21 cellular contexts compared by ENCODE assay signal in the genomic region with DNA sequence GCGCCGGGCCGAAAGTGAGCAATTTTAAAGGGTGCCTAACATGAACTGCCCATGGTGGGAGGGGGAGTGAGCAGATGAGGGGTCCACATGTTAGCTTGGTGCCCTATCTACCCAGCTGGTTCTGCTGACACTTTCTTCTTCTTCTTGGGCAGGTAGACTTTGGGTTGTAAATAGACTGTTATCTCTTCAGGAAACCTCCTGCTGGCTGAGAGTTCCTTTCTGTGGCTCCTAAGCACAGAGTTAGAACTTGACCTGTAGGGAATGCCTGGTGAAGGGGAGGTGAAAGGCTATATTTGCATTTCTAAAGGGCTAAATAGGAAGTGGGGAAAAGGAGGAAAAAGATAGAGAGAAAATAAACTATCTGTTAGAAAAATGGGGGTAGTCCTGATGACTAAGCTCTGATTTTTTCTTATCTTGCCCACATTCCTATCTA.
DNase-seq lines count a peak whose midpoint lies in the region; ATAC-seq and TF ChIP-seq lines count a peak whose summit lies in the region.
"Had no signal": no experiment of that assay in that cellular context is flagged by ENCODE, and none has a peak within 500 bp of the region (broad histone marks: within the 10 kb centered on the region; RNA-seq: fewer than 3 reads in every experiment).

No MANE protein-coding gene starts in this region.

- no peaks in the 10 kb centered on the region for H3K36me3 Mint-ChIP-seq in nephron progenitor cell (ENCODE audit: low read depth)
- H3K36me3 Mint-ChIP-seq in activated naive CD4-positive, alpha-beta T cell treated with anti-CD3 and anti-CD28 coated beads for 36 hours (ENCODE audit: low read depth), result no peaks in the 10 kb centered on the region
- H3K36me3 Mint-ChIP-seq: activated CD8-positive, alpha-beta memory T cell treated with anti-CD3 and anti-CD28 coated beads, Interleukin-2, amount 10 ng/mL, durations not matched to agents 7 days and 5 days; activated naive CD4-positive, alpha-beta T cell treated with anti-CD3 and anti-CD28 coated beads, Interleukin-2, amount 10 ng/mL, durations not matched to agents 7 days and 5 days; CD4-positive, CD25-positive, alpha-beta regulatory T cell; naive thymus-derived CD8-positive, alpha-beta T cell had no signal

- H3K4me3 Mint-ChIP-seq in nephron progenitor cell, result peak overlapping the region; percentile 28
- no peak overlapping the region for H3K4me3 Mint-ChIP-seq in activated naive CD4-positive, alpha-beta T cell treated with anti-CD3 and anti-CD28 coated beads for 36 hours
- H3K4me3 Mint-ChIP-seq: activated CD4-positive, alpha-beta T cell treated with anti-CD3 and anti-CD28 coated beads, Interleukin-2, amount 10 ng/mL, durations not matched to agents 7 days and 5 days; activated CD8-positive, alpha-beta memory T cell treated with anti-CD3 and anti-CD28 coated beads, Interleukin-2, amount 10 ng/mL, durations not matched to agents 7 days and 5 days; activated naive CD4-positive, alpha-beta T cell treated with anti-CD3 and anti-CD28 coated beads, Interleukin-2, amount 10 ng/mL, durations not matched to agents 7 days and 5 days; CD4-positive, CD25-positive, alpha-beta regulatory T cell; stimulated activated naive CD8-positive, alpha-beta T cell treated with anti-CD3 and anti-CD28 coated beads, Interleukin-15, Interleukin-2, amounts not matched to agents 100 ng/mL and 50 ng/mL, for 24 hours; T-helper 17 cell had no signal

- CTCF ChIA-PET in HEK293T (lab: Yijun Ruan, JAX), result no interaction called here
- CTCF ChIA-PET in activated naive CD4-positive, alpha-beta T cell treated with anti-CD3 and anti-CD28 coated beads for 36 hours (lab: Charles Lee), result interaction anchor here (0.7 kb wide), 1 partner anchor 55 kb away, joined by 3 read pairs; no protein-coding TSS in a partner anchor

- H3K4me1 ChIP-seq in NT2/D1 (ENCODE audit: insufficient read depth, insufficient read length), result no peaks in the 10 kb centered on the region
- H3K4me1 ChIP-seq: tibial artery had no signal

- H3K36me3 ChIP-seq in H7 (replicated peaks; ENCODE audit: control insufficient read depth, insufficient read depth, low read length) (no peaks in the 10 kb centered on the region), NT2/D1 (ENCODE audit: insufficient read depth, insufficient read length, low read length) (no peaks in the 10 kb centered on the region)
- H3K36me3 ChIP-seq: tibial artery had no signal

- peaks cover 47% of the 10 kb centered on the region for H3K9me3 ChIP-seq in NT2/D1 (ENCODE audit: insufficient read depth, low read length)
- H3K9me3 ChIP-seq: tibial artery had no signal

- no peak for ATAC-seq in GM21786 (IDR thresholded peaks at IDR 0.05; ENCODE audit: unreplicated experiment)
- ATAC-seq: activated CD8-positive, alpha-beta memory T cell treated with anti-CD3 and anti-CD28 coated beads, Interleukin-2, amount 10 ng/mL, durations not matched to agents 7 days and 5 days; T-helper 17 cell had no signal

- TF ChIP-seq CTCF in nephron progenitor cell (IDR thresholded peaks at IDR 0.05), result no peak

- H3K9ac ChIP-seq in NT2/D1 (ENCODE audit: insufficient read length, low read depth), result no peak overlapping the region

- POLR2A ChIA-PET in HEK293T (lab: Yijun Ruan, JAX), result no interaction called here

- H3K9me3 Mint-ChIP-seq in nephron progenitor cell, result peaks cover 16% of the 10 kb centered on the region
- H3K9me3 Mint-ChIP-seq in activated naive CD4-positive, alpha-beta T cell treated with anti-CD3 and anti-CD28 coated beads for 36 hours, result no peaks in the 10 kb centered on the region
- H3K9me3 Mint-ChIP-seq: activated CD4-positive, alpha-beta T cell treated with anti-CD3 and anti-CD28 coated beads, Interleukin-2, amount 10 ng/mL, durations not matched to agents 7 days and 5 days; activated naive CD4-positive, alpha-beta T cell treated with anti-CD3 and anti-CD28 coated beads, Interleukin-2, amount 10 ng/mL, durations not matched to agents 7 days and 5 days; naive thymus-derived CD8-positive, alpha-beta T cell; stimulated activated naive CD8-positive, alpha-beta T cell treated with anti-CD3 and anti-CD28 coated beads, Interleukin-15, Interleukin-2, amounts not matched to agents 100 ng/mL and 50 ng/mL, for 24 hours had no signal

- H3K27me3 Mint-ChIP-seq in nephron progenitor cell (ENCODE audit: low read depth, poor library complexity), result peaks cover 3% of the 10 kb centered on the region
- peaks cover 8% of the 10 kb centered on the region for H3K27me3 Mint-ChIP-seq in activated naive CD4-positive, alpha-beta T cell treated with anti-CD3 and anti-CD28 coated beads for 36 hours (ENCODE audit: low read depth)

- H3K27ac Mint-ChIP-seq in nephron progenitor cell, result peak overlapping the region; percentile 10
- H3K27ac Mint-ChIP-seq in activated naive CD4-positive, alpha-beta T cell treated with anti-CD3 and anti-CD28 coated beads for 36 hours, result no peak overlapping the region
- H3K27ac Mint-ChIP-seq: activated CD4-positive, alpha-beta T cell treated with anti-CD3 and anti-CD28 coated beads, Interleukin-2, amount 10 ng/mL, durations not matched to agents 7 days and 5 days; activated CD8-positive, alpha-beta memory T cell treated with anti-CD3 and anti-CD28 coated beads, Interleukin-2, amount 10 ng/mL, durations not matched to agents 7 days and 5 days; activated naive CD4-positive, alpha-beta T cell treated with anti-CD3 and anti-CD28 coated beads, Interleukin-2, amount 10 ng/mL, durations not matched to agents 7 days and 5 days; CD4-positive, CD25-positive, alpha-beta regulatory T cell; naive thymus-derived CD8-positive, alpha-beta T cell; stimulated activated naive CD8-positive, alpha-beta T cell treated with anti-CD3 and anti-CD28 coated beads, Interleukin-15, Interleukin-2, amounts not matched to agents 100 ng/mL and 50 ng/mL, for 24 hours; T-helper 17 cell had no signal

- peaks cover 58% of the 10 kb centered on the region for H3K27me3 ChIP-seq in H7 (ENCODE audit: control insufficient read depth, insufficient read depth, low read length)
- H3K27me3 ChIP-seq in NT2/D1 (ENCODE audit: insufficient read depth, insufficient read length), result no peaks in the 10 kb centered on the region
- H3K27me3 ChIP-seq: tibial artery had no signal

- DNase-seq in H7 (peak; percentile 17), NT2/D1 (ENCODE audit: low read depth, low spot score) (peak; percentile 77), iPS DF 19.7 (ENCODE audit: low read depth, low spot score) (peak; percentile 99), nephron progenitor cell (no peak), HEK293T (ENCODE audit: extremely low spot score) (no peak)
- no peak for DNase-seq in activated naive CD4-positive, alpha-beta T cell treated with anti-CD3 and anti-CD28 coated beads for 36 hours
- DNase-seq: activated CD4-positive, alpha-beta T cell treated with anti-CD3 and anti-CD28 coated beads, Interleukin-2, amount 10 ng/mL, durations not matched to agents 7 days and 5 days; activated CD8-positive, alpha-beta memory T cell treated with anti-CD3 and anti-CD28 coated beads, Interleukin-2, amount 10 ng/mL, durations not matched to agents 7 days and 5 days; activated naive CD4-positive, alpha-beta T cell treated with anti-CD3 and anti-CD28 coated beads, Interleukin-2, amount 10 ng/mL, durations not matched to agents 7 days and 5 days; CD4-positive, CD25-positive, alpha-beta regulatory T cell; cortex of kidney; GOT3; NCI-H1092; NCI-H1930; NCI-H69; stimulated activated CD4-positive, alpha-beta T cell treated with anti-CD3 and anti-CD28 coated beads, Interleukin-4, amount 100 ng/mL, for 4 hours; T-helper 17 cell; tibial artery had no signal

- intact Hi-C loops in activated naive CD4-positive, alpha-beta T cell treated with anti-CD3 and anti-CD28 coated beads for 36 hours (cut with micrococcal nuclease), result no loop called here

- H3K4me3 ChIP-seq in H7 (ENCODE audit: insufficient read depth, low read depth, low read length) (no peak overlapping the region), NT2/D1 (ENCODE audit: insufficient read length, low read depth) (no peak overlapping the region)
- H3K4me3 ChIP-seq: tibial artery had no signal

- H3K4me1 Mint-ChIP-seq in nephron progenitor cell, result peaks cover 55% of the 10 kb centered on the region
- peaks cover 10% of the 10 kb centered on the region for H3K4me1 Mint-ChIP-seq in activated naive CD4-positive, alpha-beta T cell treated with anti-CD3 and anti-CD28 coated beads for 36 hours (ENCODE audit: low read depth)
- H3K4me1 Mint-ChIP-seq: activated CD8-positive, alpha-beta memory T cell treated with anti-CD3 and anti-CD28 coated beads, Interleukin-2, amount 10 ng/mL, durations not matched to agents 7 days and 5 days; T-helper 17 cell had no signal

TF ChIP-seq in HEK293T, 16 proteins besides CTCF, POLR2A, EP300 and RAD21:
- TF ChIP-seq SUZ12 (IDR thresholded peaks at IDR 0.05), result no peak
- no peak for TF ChIP-seq FOXA1 (IDR thresholded peaks at IDR 0.05)
- TF ChIP-seq FOXM1 (IDR thresholded peaks at IDR 0.05; ENCODE audit: borderline replicate concordance), result no peak
- no peak for TF ChIP-seq ZNF384 (IDR thresholded peaks at IDR 0.05)
- no peak for TF ChIP-seq FOXK2 (IDR thresholded peaks at IDR 0.05)
- no peak for TF ChIP-seq L3MBTL2 (conservative IDR thresholded peaks at IDR 0.05)
- no peak for TF ChIP-seq HDGF (IDR thresholded peaks at IDR 0.05; ENCODE audit: borderline replicate concordance)
- no peak for TF ChIP-seq SP1 (IDR thresholded peaks at IDR 0.05)
- TF ChIP-seq CTBP1 (IDR thresholded peaks at IDR 0.05; ENCODE audit: borderline replicate concordance), result no peak
- TF ChIP-seq, protein P1, sequence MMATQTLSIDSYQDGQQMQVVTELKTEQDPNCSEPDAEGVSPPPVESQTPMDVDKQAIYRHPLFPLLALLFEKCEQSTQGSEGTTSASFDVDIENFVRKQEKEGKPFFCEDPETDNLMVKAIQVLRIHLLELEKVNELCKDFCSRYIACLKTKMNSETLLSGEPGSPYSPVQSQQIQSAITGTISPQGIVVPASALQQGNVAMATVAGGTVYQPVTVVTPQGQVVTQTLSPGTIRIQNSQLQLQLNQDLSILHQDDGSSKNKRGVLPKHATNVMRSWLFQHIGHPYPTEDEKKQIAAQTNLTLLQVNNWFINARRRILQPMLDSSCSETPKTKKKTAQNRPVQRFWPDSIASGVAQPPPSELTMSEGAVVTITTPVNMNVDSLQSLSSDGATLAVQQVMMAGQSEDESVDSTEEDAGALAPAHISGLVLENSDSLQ (IDR thresholded peaks at IDR 0.05), result no peak
- no peak for TF ChIP-seq ELF4 (IDR thresholded peaks at IDR 0.05)
- no peak for TF ChIP-seq LEF1 (IDR thresholded peaks at IDR 0.05; ENCODE audit: borderline replicate concordance)
- no peak for TF ChIP-seq TARDBP (IDR thresholded peaks at IDR 0.05)
- no peak for TF ChIP-seq BHLHE40 (IDR thresholded peaks at IDR 0.05; ENCODE audit: borderline replicate concordance)
- TF ChIP-seq ARNT (IDR thresholded peaks at IDR 0.05), result no peak
- TF ChIP-seq NFRKB (IDR thresholded peaks at IDR 0.05), result no peak

Comparison
In these comparisons a context has a peak if more than half of its experiments do, and no peak if none do; other contexts are left out.
1. DNase-seq: peak in H7 (single experiment), NT2/D1 (single experiment) and iPS DF 19.7 (single experiment); none in nephron progenitor cell (single experiment), HEK293T (single experiment) and activated naive CD4-positive, alpha-beta T cell treated with anti-CD3 and anti-CD28 coated beads for 36 hours (single experiment).